ENCODE assay signal across 1 cellular context in genomic region chr1:9444532-9444931, GRCh38.
TF ChIP-seq lines count a peak whose summit lies in the region.

No MANE protein-coding gene starts in this region.

TF ChIP-seq in neural cell, 6 proteins besides CTCF, POLR2A, EP300 and RAD21 (continued from another document):
- TF ChIP-seq, protein P1, sequence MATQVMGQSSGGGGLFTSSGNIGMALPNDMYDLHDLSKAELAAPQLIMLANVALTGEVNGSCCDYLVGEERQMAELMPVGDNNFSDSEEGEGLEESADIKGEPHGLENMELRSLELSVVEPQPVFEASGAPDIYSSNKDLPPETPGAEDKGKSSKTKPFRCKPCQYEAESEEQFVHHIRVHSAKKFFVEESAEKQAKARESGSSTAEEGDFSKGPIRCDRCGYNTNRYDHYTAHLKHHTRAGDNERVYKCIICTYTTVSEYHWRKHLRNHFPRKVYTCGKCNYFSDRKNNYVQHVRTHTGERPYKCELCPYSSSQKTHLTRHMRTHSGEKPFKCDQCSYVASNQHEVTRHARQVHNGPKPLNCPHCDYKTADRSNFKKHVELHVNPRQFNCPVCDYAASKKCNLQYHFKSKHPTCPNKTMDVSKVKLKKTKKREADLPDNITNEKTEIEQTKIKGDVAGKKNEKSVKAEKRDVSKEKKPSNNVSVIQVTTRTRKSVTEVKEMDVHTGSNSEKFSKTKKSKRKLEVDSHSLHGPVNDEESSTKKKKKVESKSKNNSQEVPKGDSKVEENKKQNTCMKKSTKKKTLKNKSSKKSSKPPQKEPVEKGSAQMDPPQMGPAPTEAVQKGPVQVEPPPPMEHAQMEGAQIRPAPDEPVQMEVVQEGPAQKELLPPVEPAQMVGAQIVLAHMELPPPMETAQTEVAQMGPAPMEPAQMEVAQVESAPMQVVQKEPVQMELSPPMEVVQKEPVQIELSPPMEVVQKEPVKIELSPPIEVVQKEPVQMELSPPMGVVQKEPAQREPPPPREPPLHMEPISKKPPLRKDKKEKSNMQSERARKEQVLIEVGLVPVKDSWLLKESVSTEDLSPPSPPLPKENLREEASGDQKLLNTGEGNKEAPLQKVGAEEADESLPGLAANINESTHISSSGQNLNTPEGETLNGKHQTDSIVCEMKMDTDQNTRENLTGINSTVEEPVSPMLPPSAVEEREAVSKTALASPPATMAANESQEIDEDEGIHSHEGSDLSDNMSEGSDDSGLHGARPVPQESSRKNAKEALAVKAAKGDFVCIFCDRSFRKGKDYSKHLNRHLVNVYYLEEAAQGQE (IDR thresholded peaks at IDR 0.05; ENCODE audit: borderline replicate concordance), result peak; percentile 46
- TF ChIP-seq POLR2AphosphoS5 (IDR thresholded peaks at IDR 0.05) (peak; percentile 59), SMC3 (conservative IDR thresholded peaks at IDR 0.05; ENCODE audit: poor library complexity) (no peak)
TF ChIP-seq in neural cell: peak in this region for 2.
